ENCODE assay signal across 22 cellular contexts in the genomic region with DNA sequence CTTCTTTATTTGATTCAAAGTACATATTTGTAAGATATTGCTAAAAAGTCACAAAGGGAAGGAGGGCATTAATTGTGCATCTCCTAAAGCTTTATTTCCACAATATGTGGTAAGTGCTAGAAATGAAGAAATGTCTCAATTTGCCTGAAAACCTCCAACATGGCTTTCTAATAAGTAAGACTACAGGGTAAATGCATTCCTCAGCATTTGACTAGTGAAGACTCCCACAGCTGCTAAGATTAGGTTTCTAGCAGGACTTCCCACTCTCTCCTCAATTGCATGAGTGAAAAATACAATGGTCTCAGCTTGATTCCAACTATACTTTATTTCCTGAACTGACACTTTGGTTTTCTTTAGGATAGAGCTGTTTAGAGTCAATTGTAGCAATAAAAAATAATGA.
"Had no signal": no experiment of that assay in that cellular context is flagged by ENCODE, and none has a peak within 500 bp of the region (broad histone marks: within the 10 kb centered on the region; RNA-seq: fewer than 3 reads in every experiment).

No MANE protein-coding gene starts in this region.

- H3K79me2 ChIP-seq: hepatocyte had no signal

- H3K36me3 Mint-ChIP-seq: stimulated activated naive B cell treated with anti-CD40 and anti-IgM and Interleukin-4, amounts not matched to agents 10 μg/mL and 1 μg/mL and 100 μg/mL, for 72 hours had no signal

- H3K27ac Mint-ChIP-seq: effector memory CD8-positive, alpha-beta T cell; naive thymus-derived CD4-positive, alpha-beta T cell; nephron; stimulated activated naive B cell treated with anti-CD40 and anti-IgM and Interleukin-4, amounts not matched to agents 10 μg/mL and 1 μg/mL and 100 μg/mL, for 72 hours; stimulated activated naive CD8-positive, alpha-beta T cell treated with anti-CD3 and anti-CD28 coated beads, Interleukin-15, amount 100 ng/mL, for 72 hours; type B pancreatic cell had no signal

- H3K27me3 ChIP-seq: gastrocnemius medialis, heart left ventricle, hepatocyte, sigmoid colon, suprapubic skin had no signal

- H3K9me3 Mint-ChIP-seq: nephron, type B pancreatic cell had no signal

- H2AFZ ChIP-seq: hepatocyte had no signal

- DNase-seq: cerebellar nuclear complex; cortex of kidney; effector memory CD8-positive, alpha-beta T cell; foreskin fibroblast; gastrocnemius medialis; heart left ventricle; left ventricle myocardium superior; lower lobe of right lung; naive thymus-derived CD4-positive, alpha-beta T cell; nucleus accumbens; right cardiac atrium; sigmoid colon; small intestine; stimulated activated CD4-positive, alpha-beta T cell treated with anti-CD3 and anti-CD28 coated beads, Interleukin-15, amount 100 ng/mL, for 24 hours; stimulated activated CD4-positive, alpha-beta T cell treated with anti-CD3 and anti-CD28 coated beads, Interleukin-2, amount 100 ng/mL, for 48 hours; stimulated activated naive B cell treated with anti-CD40 and anti-IgM and Interleukin-4, amounts not matched to agents 10 μg/mL and 1 μg/mL and 100 μg/mL, for 72 hours; stimulated activated naive CD8-positive, alpha-beta T cell treated with anti-CD3 and anti-CD28 coated beads, Interleukin-15, amount 100 ng/mL, for 72 hours had no signal

- H3K4me1 ChIP-seq: gastrocnemius medialis, lower lobe of right lung, prostate gland, sigmoid colon had no signal

- H3K4me2 ChIP-seq: hepatocyte had no signal

- H3K4me1 Mint-ChIP-seq: stimulated activated naive B cell treated with anti-CD40 and anti-IgM and Interleukin-4, amounts not matched to agents 10 μg/mL and 1 μg/mL and 100 μg/mL, for 72 hours; stimulated activated naive CD8-positive, alpha-beta T cell treated with anti-CD3 and anti-CD28 coated beads, Interleukin-15, amount 100 ng/mL, for 72 hours had no signal

- H3K9me3 ChIP-seq: gastrocnemius medialis, heart left ventricle, lower lobe of right lung, prostate gland, sigmoid colon, suprapubic skin had no signal

- H3K4me3 ChIP-seq: gastrocnemius medialis, heart left ventricle, hepatocyte, lower lobe of right lung, prostate gland, sigmoid colon, suprapubic skin had no signal

- H3K4me3 Mint-ChIP-seq: effector memory CD8-positive, alpha-beta T cell; naive thymus-derived CD4-positive, alpha-beta T cell; nephron; stimulated activated naive B cell treated with anti-CD40 and anti-IgM and Interleukin-4, amounts not matched to agents 10 μg/mL and 1 μg/mL and 100 μg/mL, for 72 hours; stimulated activated naive CD8-positive, alpha-beta T cell treated with anti-CD3 and anti-CD28 coated beads, Interleukin-15, amount 100 ng/mL, for 72 hours; type B pancreatic cell had no signal

- H3K27ac ChIP-seq: gastrocnemius medialis, heart left ventricle, hepatocyte, lower lobe of right lung, sigmoid colon, suprapubic skin had no signal

- H3K27me3 Mint-ChIP-seq: effector memory CD8-positive, alpha-beta T cell; naive thymus-derived CD4-positive, alpha-beta T cell; stimulated activated naive B cell treated with anti-CD40 and anti-IgM and Interleukin-4, amounts not matched to agents 10 μg/mL and 1 μg/mL and 100 μg/mL, for 72 hours; stimulated activated naive CD8-positive, alpha-beta T cell treated with anti-CD3 and anti-CD28 coated beads, Interleukin-15, amount 100 ng/mL, for 72 hours; type B pancreatic cell had no signal

- ATAC-seq: effector memory CD8-positive, alpha-beta T cell; gastrocnemius medialis; heart left ventricle; left ventricle myocardium superior; lower lobe of right lung; naive thymus-derived CD4-positive, alpha-beta T cell; right cardiac atrium; stimulated activated naive B cell treated with anti-CD40 and anti-IgM and Interleukin-4, amounts not matched to agents 10 μg/mL and 1 μg/mL and 100 μg/mL, for 72 hours; stimulated activated naive CD8-positive, alpha-beta T cell treated with anti-CD3 and anti-CD28 coated beads, Interleukin-15, amount 100 ng/mL, for 72 hours had no signal

- H3K36me3 ChIP-seq: gastrocnemius medialis, heart left ventricle, lower lobe of right lung, prostate gland, sigmoid colon, suprapubic skin had no signal
